8 cellular contexts compared by ENCODE assay signal in the genomic region with DNA sequence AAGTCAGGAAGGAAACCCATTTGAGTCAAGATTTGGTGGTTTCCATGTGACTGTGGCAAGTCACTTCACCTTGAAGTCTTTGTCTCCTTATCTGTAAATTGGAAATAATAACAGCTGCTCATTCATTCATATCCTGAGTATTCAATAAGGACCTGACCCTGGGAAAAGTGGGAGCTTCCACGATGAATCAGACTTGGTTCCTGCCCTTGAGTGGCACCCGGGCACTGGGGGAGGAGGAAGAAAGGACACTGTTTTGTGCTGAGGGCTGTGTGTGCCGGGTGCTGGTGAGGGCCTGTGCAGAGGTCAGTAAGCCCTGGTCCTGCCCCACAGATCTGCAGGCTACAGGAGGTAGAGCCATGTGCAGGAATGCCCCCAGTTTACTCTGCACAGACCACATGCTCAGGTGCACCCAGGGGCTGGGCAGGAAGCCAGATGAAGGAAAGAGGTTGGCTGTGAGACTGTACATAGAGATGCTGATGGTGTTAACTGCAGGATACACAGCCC. TPM values are rescaled to one million over a fixed set of nuclear protein-coding genes. Genes with fewer than 3 reads are reported as not detected.
DNase-seq lines count a peak whose midpoint lies in the region; ATAC-seq and TF ChIP-seq lines count a peak whose summit lies in the region.
"Had no signal": no experiment of that assay in that cellular context is flagged by ENCODE, and none has a peak within 500 bp of the region (broad histone marks: within the 10 kb centered on the region; RNA-seq: fewer than 3 reads in every experiment).

No MANE protein-coding gene starts in this region.

- peak overlapping the region; percentile 71 to 75 for H3K27ac ChIP-seq in tibial artery

- peak; percentile 6 for DNase-seq in Jurkat, Clone E6-1 (ENCODE audit: low read depth, low spot score)
- DNase-seq in astrocyte of the hippocampus (ENCODE audit: low read depth, low spot score) (peak; percentile 72), islet precursor cell (peak; percentile 50), tibial artery (no peak), NCI-H1436 (lab: John Stamatoyannopoulos, UW) (no peak), GM10266 (ENCODE audit: extremely low spot score) (no peak)
- DNase-seq: stimulated activated naive B cell treated with anti-CD40 and anti-IgM and Interleukin-4, amounts not matched to agents 10 μg/mL and 1 μg/mL and 100 μg/mL, for 72 hours had no signal

- peaks cover 0 to 7% (median 0%) of the 10 kb centered on the region in 3 donors for H3K36me3 ChIP-seq in tibial artery

- no peak overlapping the region for H3K4me3 ChIP-seq in Jurkat, Clone E6-1 (ENCODE audit: low read length)
- no peak overlapping the region for H3K4me3 ChIP-seq in tibial artery

- no peaks in the 10 kb centered on the region for H3K9me3 ChIP-seq in tibial artery

- TF ChIP-seq CTCF in tibial artery (IDR thresholded peaks at IDR 0.05) (no peak), GM10266 (IDR thresholded peaks at IDR 0.05; ENCODE audit: control insufficient read depth, insufficient read depth, low read depth, missing control alignments) (no peak)

- intact Hi-C loops in tibial artery (cut with DNase I; ENCODE audit: low total_unique reads) = no loop called here

- peaks cover 12 to 100% (median 83%) of the 10 kb centered on the region in 4 donors for H3K4me1 ChIP-seq in tibial artery

- no peaks in the 10 kb centered on the region for H3K27me3 ChIP-seq in tibial artery

- no peak for ATAC-seq in HG03520 (IDR thresholded peaks at IDR 0.05; ENCODE audit: unreplicated experiment)
- ATAC-seq: stimulated activated naive B cell treated with anti-CD40 and anti-IgM and Interleukin-4, amounts not matched to agents 10 μg/mL and 1 μg/mL and 100 μg/mL, for 72 hours had no signal

RNA-seq across cellular contexts. Expression of a gene that starts 6.8 kb away (rescaled TPM):
- polyA plus RNA-seq in Jurkat, Clone E6-1 (2012; ENCODE audit: insufficient read depth, insufficient read length) = 13.5 TPM

Comparison
In these comparisons a context has a peak if more than half of its experiments do, and no peak if none do; other contexts are left out.
1. DNase-seq: peak in Jurkat, Clone E6-1 (single experiment), astrocyte of the hippocampus (single experiment) and islet precursor cell (single experiment); none in tibial artery (0 of 2), NCI-H1436 (single experiment) and GM10266 (single experiment).